ENCODE assay signal across 27 cellular contexts in genomic region chr2:148681443-148681842, GRCh38. TPM values are rescaled to one million over a fixed set of nuclear protein-coding genes. Genes with fewer than 3 reads are reported as not detected.
DNase-seq lines count a peak whose midpoint lies in the region; ATAC-seq, FAIRE-seq and TF ChIP-seq lines count a peak whose summit lies in the region.
"Had no signal": no experiment of that assay in that cellular context is flagged by ENCODE, and none has a peak within 500 bp of the region (broad histone marks: within the 10 kb centered on the region; RNA-seq: fewer than 3 reads in every experiment).

No MANE protein-coding gene starts in this region.

- no peak overlapping the region for H2AFZ ChIP-seq in K562 (ENCODE audit: low read depth, low read length)
- no peak overlapping the region for H2AFZ ChIP-seq in H1 (ENCODE audit: low read length)

- no peak overlapping the region for H3K14ac ChIP-seq in H1 (ENCODE audit: insufficient read length)

- FAIRE-seq in A549 (lab: Jason Lieb, UNC) (no peak), K562 (lab: Jason Lieb, UNC) (no peak), H1 (lab: Jason Lieb, UNC) (no peak)
- FAIRE-seq: GM12878, GM12892, GM18507 had no signal

- H3K9me3 ChIP-seq in A549 (no peaks in the 10 kb centered on the region), K562 (replicated peaks; ENCODE audit: control insufficient read depth, insufficient read depth, low read depth, low read length) (no peaks in the 10 kb centered on the region), H1 (ENCODE audit: insufficient read depth in 2 of 2, low read depth in 1 of 2, low read length in 1 of 2) (peaks cover 0 to 8% of the 10 kb centered on the region in 2 experiments; a peak in 1 of 4 replicates), aorta (ENCODE audit: control insufficient read depth, low read length) (no peaks in the 10 kb centered on the region)
- H3K9me3 ChIP-seq: BE2C had no signal

- H3K36me3 Mint-ChIP-seq in activated CD8-positive, alpha-beta T cell treated with anti-CD3 and anti-CD28 coated beads for 36 hours (ENCODE audit: low read depth): peaks cover 23% of the 10 kb centered on the region
- peaks cover 5% of the 10 kb centered on the region for H3K36me3 Mint-ChIP-seq in activated CD8-positive, alpha-beta T cell treated with anti-CD3 and anti-CD28 coated beads, Interleukin-2, amount 10 ng/mL, durations not matched to agents 7 days and 5 days (ENCODE audit: low read depth)

- H3K4ac ChIP-seq in H1 (replicated peaks; ENCODE audit: insufficient read length, low read depth, low read length): no peak overlapping the region

- H3K4me3 ChIP-seq in A549 (no peak overlapping the region), K562 (no peak overlapping the region), H1 (ENCODE audit: extremely low read depth in 1 of 4, insufficient read depth in 2 of 4, low read depth in 3 of 4, low read length in 4 of 4) (no peak overlapping the region), aorta (ENCODE audit: low read length in 2 of 2) (no peak overlapping the region)
- H3K4me3 ChIP-seq: BLaER1, GM12878 had no signal

- H3K9me3 Mint-ChIP-seq in activated CD8-positive, alpha-beta T cell treated with anti-CD3 and anti-CD28 coated beads for 36 hours: peaks cover 11% of the 10 kb centered on the region
- H3K9me3 Mint-ChIP-seq in activated CD8-positive, alpha-beta T cell treated with anti-CD3 and anti-CD28 coated beads, Interleukin-2, amount 10 ng/mL, durations not matched to agents 7 days and 5 days (ENCODE audit: insufficient read depth): peaks cover 6% of the 10 kb centered on the region

- no peaks in the 10 kb centered on the region for H3K9me1 ChIP-seq in K562 (ENCODE audit: control insufficient read depth, insufficient read depth, low read length)

- no peak overlapping the region for H4K8ac ChIP-seq in H1 (ENCODE audit: extremely low read depth, insufficient read depth, low read length)

- H2BK120ac ChIP-seq in H1 (replicated peaks; ENCODE audit: low read depth, low read length): no peak overlapping the region

- H3K27me3 ChIP-seq in K562 (ENCODE audit: control insufficient read depth in 2 of 2, insufficient read depth in 2 of 2, low read length in 2 of 2) (no peaks in the 10 kb centered on the region), H1 (replicated peaks in 1 of 4; ENCODE audit: control insufficient read depth in 3 of 4, extremely low read depth in 1 of 4, insufficient read depth in 3 of 4, low read length in 3 of 4) (no peaks in the 10 kb centered on the region), aorta (ENCODE audit: control insufficient read depth in 1 of 2, insufficient read depth in 2 of 2, low read length in 1 of 2) (no peaks in the 10 kb centered on the region)
- H3K27me3 ChIP-seq: BE2C, BLaER1 had no signal

- no peaks in the 10 kb centered on the region for H3K27me3 Mint-ChIP-seq in activated CD8-positive, alpha-beta T cell treated with anti-CD3 and anti-CD28 coated beads for 36 hours
- H3K27me3 Mint-ChIP-seq in activated CD8-positive, alpha-beta T cell treated with anti-CD3 and anti-CD28 coated beads, Interleukin-2, amount 10 ng/mL, durations not matched to agents 7 days and 5 days (ENCODE audit: low read depth): no peaks in the 10 kb centered on the region
- H3K27me3 Mint-ChIP-seq: CD4-positive, alpha-beta memory T cell; CD4-positive, CD25-positive, alpha-beta regulatory T cell; CD8-positive, alpha-beta memory T cell had no signal

- no peak overlapping the region for H3K18ac ChIP-seq in H1 (ENCODE audit: extremely low read depth, low read length)

- no peak overlapping the region for H4K5ac ChIP-seq in H1 (ENCODE audit: insufficient read length, low read depth, low read length)

- no peak overlapping the region for H3K4me3 Mint-ChIP-seq in activated CD8-positive, alpha-beta T cell treated with anti-CD3 and anti-CD28 coated beads for 36 hours
- H3K4me3 Mint-ChIP-seq in activated CD8-positive, alpha-beta T cell treated with anti-CD3 and anti-CD28 coated beads, Interleukin-2, amount 10 ng/mL, durations not matched to agents 7 days and 5 days: no peak overlapping the region
- H3K4me3 Mint-ChIP-seq: CD14-positive monocyte; CD8-positive, alpha-beta memory T cell had no signal

- ATAC-seq in activated CD8-positive, alpha-beta T cell treated with anti-CD3 and anti-CD28 coated beads for 36 hours: no peak
- no peak for ATAC-seq in activated CD8-positive, alpha-beta T cell treated with anti-CD3 and anti-CD28 coated beads, Interleukin-2, amount 10 ng/mL, durations not matched to agents 7 days and 5 days
- ATAC-seq in A549 (no peak), K562 (no peak), aorta (ENCODE audit: low FRiP score) (no peak), HG03460 (IDR thresholded peaks at IDR 0.05; ENCODE audit: unreplicated experiment) (no peak)
- ATAC-seq: GM12878 had no signal

- no TSS peak for BruUV-seq in K562 (replicated peaks; lab: Mats Ljungman, UMichigan)

- H2AK5ac ChIP-seq in H1 (ENCODE audit: low read depth, low read length): no peak overlapping the region

- no peak overlapping the region for H3K9ac ChIP-seq in K562 (ENCODE audit: insufficient read depth in 1 of 2, low read depth in 2 of 2, low read length in 2 of 2)
- no peak overlapping the region for H3K9ac ChIP-seq in H1 (replicated peaks in 1 of 4; ENCODE audit: extremely low read depth in 1 of 4, low read depth in 3 of 4, low read length in 3 of 4)
- H3K9ac ChIP-seq: BLaER1 had no signal

- no peak overlapping the region for H3K56ac ChIP-seq in H1 (replicated peaks; ENCODE audit: insufficient read length, low read depth, low read length)

- H3K27ac ChIP-seq in A549 (no peak overlapping the region), K562 (ENCODE audit: extremely low read depth, low read depth, low read length) (no peak overlapping the region), H1 (ENCODE audit: low read depth, low read length) (no peak overlapping the region), aorta (ENCODE audit: low read depth in 1 of 2, low read length in 2 of 2) (no peak overlapping the region)
- H3K27ac ChIP-seq: 22Rv1, BLaER1 had no signal

- no peak overlapping the region for H3K23ac ChIP-seq in H1 (ENCODE audit: insufficient read length)

- no peaks in the 10 kb centered on the region for H3K23me2 ChIP-seq in H1 (ENCODE audit: low read depth, low read length)

- intact Hi-C loops in activated CD8-positive, alpha-beta T cell treated with anti-CD3 and anti-CD28 coated beads for 36 hours (cut with micrococcal nuclease): no loop called here
- intact Hi-C loops in K562 (cut with micrococcal nuclease) (no loop called here), aorta (cut with DNase I) (no loop called here)

- no peak for DNase-seq in activated CD8-positive, alpha-beta T cell treated with anti-CD3 and anti-CD28 coated beads for 36 hours
- DNase-seq in activated CD8-positive, alpha-beta T cell treated with anti-CD3 and anti-CD28 coated beads, Interleukin-2, amount 10 ng/mL, durations not matched to agents 7 days and 5 days: no peak
- no peak for DNase-seq in A549 (ENCODE audit: low read depth in 1 of 2, low spot score in 1 of 2)
- no peak for DNase-seq in K562 (ENCODE audit: extremely low read depth in 1 of 4, low spot score in 3 of 4)
- no peak for DNase-seq in H1 (ENCODE audit: low read depth in 1 of 2, low spot score in 2 of 2)
- no peak for DNase-seq in aorta
- DNase-seq: ACHN; BE2C; C1 segment of cervical spinal cord; CD4-positive, alpha-beta memory T cell; CD4-positive, CD25-positive, alpha-beta regulatory T cell; CD8-positive, alpha-beta memory T cell; COR-L47; DMS 273 treated with DMSO at 0.1 percent for 48 hours; DMS153; DMS53; DMS79; DND-41; EL; GDM1 had no signal

- no peak overlapping the region for H2BK12ac ChIP-seq in H1 (ENCODE audit: low read depth, low read length)

- TF ChIP-seq RAD21 in A549 (conservative IDR thresholded peaks at IDR 0.05 in 1 of 2, IDR thresholded peaks at IDR 0.05 in 1 of 2) (no peak), K562 (CRISPR knock-in tag; conservative IDR thresholded peaks at IDR 0.05 in 1 of 2, IDR thresholded peaks at IDR 0.05 in 1 of 2) (no peak), H1 (IDR thresholded peaks at IDR 0.05 in 1 of 2, conservative IDR thresholded peaks at IDR 0.05 in 1 of 2; ENCODE audit: low read depth in 2 of 2, low read length in 2 of 2) (no peak)

- H3K79me2 ChIP-seq in K562 (ENCODE audit: control insufficient read depth, insufficient read depth, low read length) (peaks cover 82% of the 10 kb centered on the region), H1 (ENCODE audit: control insufficient read depth in 1 of 2, insufficient read depth in 2 of 2, low read length in 2 of 2) (peaks cover 20 to 93% of the 10 kb centered on the region in 2 experiments)

- H2BK15ac ChIP-seq in H1 (ENCODE audit: low read length): no peak overlapping the region

- CTCF ChIA-PET in activated CD8-positive, alpha-beta T cell treated with anti-CD3 and anti-CD28 coated beads for 36 hours (lab: Charles Lee): no interaction called here
- CTCF ChIA-PET in activated CD8-positive, alpha-beta T cell treated with anti-CD3 and anti-CD28 coated beads, Interleukin-2, amount 10 ng/mL, durations not matched to agents 7 days and 5 days (lab: Charles Lee): no interaction called here
- CTCF ChIA-PET in A549 (lab: Yijun Ruan, JAX): no interaction called here
- CTCF ChIA-PET in K562 (lab: Yijun Ruan, JAX; ENCODE audit: low intra/inter-chr PET ratio): no interaction called here
- CTCF ChIA-PET in H1 (lab: Charles Lee; ENCODE audit: partially characterized antibody): no interaction called here

- TF ChIP-seq POLR2A in A549 (IDR thresholded peaks at IDR 0.05; ENCODE audit: low read length): no peak
- no peak for TF ChIP-seq POLR2A in K562 (conservative IDR thresholded peaks at IDR 0.05)
- no peak for TF ChIP-seq POLR2A in H1 (IDR thresholded peaks at IDR 0.05; ENCODE audit: control extremely low read depth in 1 of 2, low read depth in 2 of 2, low read length in 2 of 2)

- H2BK5ac ChIP-seq in H1 (ENCODE audit: low read depth, low read length): no peak overlapping the region

- H3K4me1 Mint-ChIP-seq in activated CD8-positive, alpha-beta T cell treated with anti-CD3 and anti-CD28 coated beads for 36 hours (ENCODE audit: low read depth): peaks cover 46% of the 10 kb centered on the region
- peaks cover 11% of the 10 kb centered on the region for H3K4me1 Mint-ChIP-seq in activated CD8-positive, alpha-beta T cell treated with anti-CD3 and anti-CD28 coated beads, Interleukin-2, amount 10 ng/mL, durations not matched to agents 7 days and 5 days (ENCODE audit: low read depth)

- POLR2A ChIA-PET in activated CD8-positive, alpha-beta T cell treated with anti-CD3 and anti-CD28 coated beads for 36 hours (lab: Charles Lee): no interaction called here
- POLR2A ChIA-PET in activated CD8-positive, alpha-beta T cell treated with anti-CD3 and anti-CD28 coated beads, Interleukin-2, amount 10 ng/mL, durations not matched to agents 7 days and 5 days (lab: Charles Lee): no interaction called here
- POLR2A ChIA-PET in A549 (lab: Yijun Ruan, JAX) (no interaction called here), K562 (lab: Yijun Ruan, JAX) (interaction anchor here (1.0 to 1.3 kb wide), 3 partner anchors 9 to 17 kb away, joined by 3 to 4 read pairs (median 3); no protein-coding TSS in a partner anchor), H1 (lab: Charles Lee; ENCODE audit: partially characterized antibody) (interaction anchor here (0.9 kb wide), 1 partner anchor 38 kb away, joined by 3 read pairs; no protein-coding TSS in a partner anchor)

- 0 out of 2 replicates have a peak, but pooled peaks cover 7% of the 10 kb centered on the region for H4K20me1 ChIP-seq in K562 (replicated peaks; ENCODE audit: control insufficient read depth, insufficient read depth, low read length)
- H4K20me1 ChIP-seq in H1 (replicated peaks in 1 of 2; ENCODE audit: control insufficient read depth in 1 of 2, insufficient read depth in 2 of 2, low read length in 2 of 2): peaks cover 2 to 3% of the 10 kb centered on the region in 2 experiments

- no peak overlapping the region for H4K91ac ChIP-seq in H1 (replicated peaks; ENCODE audit: insufficient read length, low read length)

- no peak overlapping the region for H3K4me2 ChIP-seq in A549
- H3K4me2 ChIP-seq in K562 (ENCODE audit: insufficient read depth, low read length): no peak overlapping the region
- no peak overlapping the region for H3K4me2 ChIP-seq in H1 (ENCODE audit: insufficient read depth in 1 of 2, low read depth in 2 of 2, low read length in 2 of 2)
- H3K4me2 ChIP-seq: BLaER1 had no signal

- in situ Hi-C loops in K562 (cut with MboI): no loop called here

- TF ChIP-seq CTCF in activated CD8-positive, alpha-beta T cell treated with anti-CD3 and anti-CD28 coated beads for 36 hours (IDR thresholded peaks at IDR 0.05): no peak
- TF ChIP-seq CTCF in A549 (IDR thresholded peaks at IDR 0.05) (no peak), K562 (IDR thresholded peaks at IDR 0.05 in 2 of 3, conservative IDR thresholded peaks at IDR 0.05 in 1 of 3; ENCODE audit: insufficient read depth in 2 of 3, low read depth in 1 of 3, low read length in 3 of 3) (no peak), H1 (IDR thresholded peaks at IDR 0.05; ENCODE audit: control extremely low read depth in 1 of 3, insufficient read depth in 1 of 3, low read depth in 1 of 3, low read length in 3 of 3) (no peak)

- H3K4me1 ChIP-seq in A549 (peaks cover 7% of the 10 kb centered on the region), K562 (replicated peaks in 1 of 2; ENCODE audit: control insufficient read depth in 2 of 2, insufficient read depth in 2 of 2, low read length in 2 of 2) (peaks cover 7 to 12% of the 10 kb centered on the region in 2 experiments; a peak in 4 of 5 replicates), H1 (replicated peaks in 1 of 4; ENCODE audit: control insufficient read depth in 3 of 4, insufficient read depth in 4 of 4, low read length in 3 of 4) (no peaks in the 10 kb centered on the region; a peak in 2 of 7 replicates), aorta (ENCODE audit: control insufficient read depth in 1 of 2, insufficient read depth in 2 of 2, low read length in 2 of 2) (peaks cover 3 to 13% of the 10 kb centered on the region in 2 donors)
- H3K4me1 ChIP-seq: BE2C, BLaER1 had no signal

- 89% methylated on average over 5 of the region's 5 CpGs for WGBS in A549 (ENCODE audit: missing lambda C conversion rate)
- WGBS in K562 (ENCODE audit: insufficient coverage, low coverage, missing lambda C conversion rate): 90% methylated on average over 5 of the region's 5 CpGs
- WGBS in H1 (ENCODE audit: extremely low coverage in 1 of 2, insufficient coverage in 1 of 2, insufficient read length in 1 of 2, insufficient replicate concordance in 2 of 2, low coverage in 1 of 2, low lambda C conversion rate in 2 of 2, missing lambda C conversion rate in 1 of 2), 2 experiments: 84% methylated on average over 5 of the region's 5 CpGs; no CpG with 5 or more reads in 1 of the 2 experiments
- WGBS in aorta, 2 donors: 80 to 94% methylated on average over 5 of the region's 5 CpGs

- TF ChIP-seq EP300 in A549 (IDR thresholded peaks at IDR 0.05) (no peak), K562 (IDR thresholded peaks at IDR 0.05; ENCODE audit: low read length) (no peak), H1 (IDR thresholded peaks at IDR 0.05; ENCODE audit: borderline replicate concordance in 1 of 2, low read depth in 2 of 2, low read length in 2 of 2) (no peak)

- peak overlapping the region; percentile 56 for H3K27ac Mint-ChIP-seq in activated CD8-positive, alpha-beta T cell treated with anti-CD3 and anti-CD28 coated beads for 36 hours
- no peak overlapping the region for H3K27ac Mint-ChIP-seq in activated CD8-positive, alpha-beta T cell treated with anti-CD3 and anti-CD28 coated beads, Interleukin-2, amount 10 ng/mL, durations not matched to agents 7 days and 5 days
- H3K27ac Mint-ChIP-seq: CD4-positive, CD25-positive, alpha-beta regulatory T cell; CD8-positive, alpha-beta memory T cell had no signal

- H2BK20ac ChIP-seq in H1 (ENCODE audit: low read length): no peak overlapping the region

- H3K79me1 ChIP-seq in H1 (ENCODE audit: low read depth, low read length): no peaks in the 10 kb centered on the region; the same call in 1 of the 2 replicates

- H3K36me3 ChIP-seq in K562 (ENCODE audit: control insufficient read depth, insufficient read depth, low read length): no peaks in the 10 kb centered on the region
- no peaks in the 10 kb centered on the region for H3K36me3 ChIP-seq in H1 (ENCODE audit: control insufficient read depth in 2 of 4, insufficient read depth in 4 of 4, low read length in 3 of 4)
- no peaks in the 10 kb centered on the region for H3K36me3 ChIP-seq in aorta (ENCODE audit: control insufficient read depth in 1 of 2, insufficient read depth in 2 of 2, low read length in 1 of 2)
- H3K36me3 ChIP-seq: BE2C had no signal

RNA-seq across cellular contexts. Expression of gene EPC2, which starts 36.9 kb away (rescaled TPM):
- total RNA-seq in activated CD8-positive, alpha-beta T cell treated with anti-CD3 and anti-CD28 coated beads for 36 hours: 10 to 100 TPM; 19.3 to 20.0 TPM
- 10 to 100 TPM; 26.1 to 26.5 TPM for total RNA-seq in activated CD8-positive, alpha-beta T cell treated with anti-CD3 and anti-CD28 coated beads, Interleukin-2, amount 10 ng/mL, durations not matched to agents 7 days and 5 days
- 19.8 and 23.0 TPM in 2 replicates for polyA plus RNA-seq in A549 (2011; rRNA removed)
- polyA plus RNA-seq in A549 (2012; cell fraction: cytosol; rRNA removed): 6.5 and 7.7 TPM in 2 replicates
- polyA plus RNA-seq in A549 (2012; cell fraction: nucleus; rRNA removed): 4.2 and 4.9 TPM in 2 replicates
- 8.8 to 9.7 TPM (median 8.8 TPM) in 3 replicates for polyA plus RNA-seq in A549 (2017; fragmentation: RNase III; extraction: RNeasy Plus Mini Kit Qiagen cat#74134 plus additional on column Dnase treatment)
- 23.4 and 26.4 TPM in 2 replicates for polyA minus RNA-seq in A549 (2011; rRNA and poly(A)+ RNA removed)
- 29.3 and 103 TPM in 2 replicates for total RNA-seq in K562 (2011; cell fraction: chromatin; rRNA removed; ENCODE audit: low replicate concordance)
- total RNA-seq in K562 (2011; cell fraction: nucleolus; rRNA removed): 17.2 and 20.8 TPM in 2 replicates
- total RNA-seq in K562 (2011; cell fraction: nucleoplasm; rRNA removed): 59.7 and 110 TPM in 2 replicates
- 17.2 and 18.0 TPM in 2 replicates for total RNA-seq in K562 (2014; rRNA removed)
- total RNA-seq in K562 (2014; rRNA removed; fragmentation: Illumina TruSeq; extraction: Trizol): 30.1 and 37.9 TPM in 2 replicates
- 29.5 and 31.9 TPM in 2 replicates for total RNA-seq in K562 (2015; rRNA removed; fragmentation: Illumina TruSeq; extraction: Trizol)
- 24.1 and 29.5 TPM in 2 replicates for total RNA-seq in K562 (2021)
- 30.7 and 35.8 TPM in 2 replicates for polyA plus RNA-seq in K562 (2011; rRNA removed)
- polyA plus RNA-seq in K562 (2011; cell fraction: cytosol; rRNA removed): 11.9 and 22.2 TPM in 2 replicates
- 21.3 and 27.9 TPM in 2 replicates for polyA plus RNA-seq in K562 (2011; cell fraction: nucleus; rRNA removed)
- 18.9 and 24.2 TPM in 2 replicates for polyA plus RNA-seq in K562 (2012)
- polyA plus RNA-seq in K562 (2014; fragmentation: Illumina TruSeq; extraction: Trizol): 28.0 and 29.1 TPM in 2 replicates
- polyA plus RNA-seq in K562 (2014; fragmentation: Nextera tagmentation; extraction: Ambion mirVana): 1 to 10 TPM; 7.0 to 7.6 TPM
- polyA plus RNA-seq in K562 (2014; rRNA removed): 17.3 and 20.0 TPM in 2 replicates
- polyA minus RNA-seq in K562 (2011; rRNA and poly(A)+ RNA removed): 55.8 and 58.9 TPM in 2 replicates
- polyA minus RNA-seq in K562 (2011; cell fraction: cytosol; rRNA and poly(A)+ RNA removed): 12.3 and 15.6 TPM in 2 replicates
- 41.3 and 46.5 TPM in 2 replicates for polyA minus RNA-seq in K562 (2011; cell fraction: nucleus; rRNA and poly(A)+ RNA removed)
- 24.1 and 25.7 TPM in 2 replicates for total RNA-seq in H1 (2021; fragmentation: NEBNext Ultra II Directional; extraction: Animal tissue kit (Norgen Biotek cat#: 25700))
- 9.6 and 16.1 TPM in 2 replicates for polyA plus RNA-seq in H1 (2011; rRNA removed)
- polyA plus RNA-seq in H1 (2011; cell fraction: cytosol; rRNA removed): 13.7 TPM
- polyA plus RNA-seq in H1 (2011; cell fraction: nucleus; rRNA removed): 11.2 TPM
- 10.6 to 13.4 TPM (median 11.7 TPM) in 4 replicates for polyA plus RNA-seq in H1 (2012, experiment 1 of 2)
- 0.68 TPM for polyA plus RNA-seq in H1 (2012, experiment 2 of 2)
- 10.5 TPM for polyA plus RNA-seq in H1 (2013, experiment 1 of 2)
- 10.5 TPM for polyA plus RNA-seq in H1 (2013, experiment 2 of 2)
- 35.4 and 44.8 TPM in 2 replicates for polyA minus RNA-seq in H1 (2011; rRNA and poly(A)+ RNA removed)
- 14.5 TPM for polyA minus RNA-seq in H1 (2011; cell fraction: cytosol; rRNA and poly(A)+ RNA removed)
- 75.6 TPM for polyA minus RNA-seq in H1 (2011; cell fraction: nucleus; rRNA and poly(A)+ RNA removed)
- total RNA-seq in aorta: 10 to 100 TPM; 42.7 to 43.6 TPM
- 10 to 100 TPM; 11.1 to 12.4 TPM for polyA plus RNA-seq in aorta

Comparison
In these comparisons a context has a peak if more than half of its experiments do, and no peak if none do; other contexts are left out.
1. POLR2A ChIA-PET loops: an anchor here in K562 (1.0 to 1.3 kb wide) and H1 (0.9 kb wide); none called in activated CD8-positive, alpha-beta T cell treated with anti-CD3 and anti-CD28 coated beads for 36 hours, activated CD8-positive, alpha-beta T cell treated with anti-CD3 and anti-CD28 coated beads, Interleukin-2, amount 10 ng/mL, durations not matched to agents 7 days and 5 days and A549.